1 cellular context compared by ENCODE assay signal in the genomic region with DNA sequence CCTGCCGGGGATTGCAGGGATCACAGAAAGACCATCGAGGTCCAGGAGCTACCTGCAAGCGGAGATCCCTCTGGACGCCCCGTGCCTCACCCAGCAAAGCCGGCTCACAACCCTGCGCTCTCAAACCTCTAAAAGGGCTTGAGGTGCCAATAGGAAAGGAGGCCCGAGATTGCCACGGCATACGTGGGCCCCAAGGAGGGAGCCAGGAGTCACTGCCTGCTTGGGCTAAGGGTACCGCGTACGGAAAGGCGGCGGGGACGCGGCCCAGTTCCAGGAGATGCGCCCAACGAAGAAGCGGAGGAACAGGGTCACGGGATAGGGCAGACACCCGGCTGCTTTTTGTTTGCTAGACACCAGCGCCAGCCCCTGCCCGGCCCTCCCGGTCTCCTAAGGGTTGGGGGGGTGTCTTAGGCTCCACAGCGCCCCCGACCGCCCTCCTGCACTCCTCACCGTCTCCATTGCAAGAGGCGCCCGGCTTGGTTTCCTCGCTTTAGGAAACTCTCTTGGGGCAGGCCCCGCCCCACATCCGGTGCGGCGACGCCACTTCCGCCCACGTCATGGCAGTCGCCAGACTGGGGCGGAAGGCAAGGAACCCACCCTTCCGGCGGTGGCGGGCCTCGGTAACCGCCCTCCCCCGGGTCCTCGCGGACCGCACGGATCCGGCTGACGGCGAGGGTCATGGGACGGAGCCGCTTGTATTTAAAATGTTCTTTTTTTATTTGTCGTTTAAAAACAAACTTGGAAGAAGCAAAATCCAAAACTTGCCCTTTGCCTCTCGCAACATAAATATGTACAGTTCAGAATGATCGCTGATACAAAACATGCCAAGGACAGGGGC.
A peak's percentile ranks its signal among the peaks of the same experiment; 100 is the strongest.
TF ChIP-seq lines count a peak whose summit lies in the region.

TSS of gene PRKAG1 (minus strand) at position 495 of the 838 bp plus-strand sequence. CDS start at position 459, 36 bp downstream.

TF ChIP-seq in HepG2, 621 proteins besides CTCF, POLR2A, EP300 and RAD21 (continued from another document and continues in another):
- peak; percentile 70 for TF ChIP-seq SNAPC4 (CRISPR knock-in tag; IDR thresholded peaks at IDR 0.05)
- TF ChIP-seq SIX1 (CRISPR knock-in tag; IDR thresholded peaks at IDR 0.05; ENCODE audit: borderline replicate concordance): no peak
- peak; percentile 62; the same call in 1 of the 2 replicates for TF ChIP-seq CBFB (CRISPR knock-in tag; IDR thresholded peaks at IDR 0.05)
- TF ChIP-seq, protein P1, sequence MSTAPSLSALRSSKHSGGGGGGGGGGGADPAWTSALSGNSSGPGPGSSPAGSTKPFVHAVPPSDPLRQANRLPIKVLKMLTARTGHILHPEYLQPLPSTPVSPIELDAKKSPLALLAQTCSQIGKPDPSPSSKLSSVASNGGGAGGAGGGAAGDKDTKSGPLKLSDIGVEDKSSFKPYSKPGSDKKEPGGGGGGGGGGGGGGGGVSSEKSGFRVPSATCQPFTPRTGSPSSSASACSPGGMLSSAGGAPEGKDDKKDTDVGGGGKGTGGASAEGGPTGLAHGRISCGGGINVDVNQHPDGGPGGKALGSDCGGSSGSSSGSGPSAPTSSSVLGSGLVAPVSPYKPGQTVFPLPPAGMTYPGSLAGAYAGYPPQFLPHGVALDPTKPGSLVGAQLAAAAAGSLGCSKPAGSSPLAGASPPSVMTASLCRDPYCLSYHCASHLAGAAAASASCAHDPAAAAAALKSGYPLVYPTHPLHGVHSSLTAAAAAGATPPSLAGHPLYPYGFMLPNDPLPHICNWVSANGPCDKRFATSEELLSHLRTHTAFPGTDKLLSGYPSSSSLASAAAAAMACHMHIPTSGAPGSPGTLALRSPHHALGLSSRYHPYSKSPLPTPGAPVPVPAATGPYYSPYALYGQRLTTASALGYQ (CRISPR knock-in tag; IDR thresholded peaks at IDR 0.05): peak; percentile 41; the same call in 1 of the 2 replicates
- peak; percentile 79; the same call in 1 of the 2 replicates for TF ChIP-seq TAF1 (CRISPR knock-in tag; IDR thresholded peaks at IDR 0.05)
- TF ChIP-seq, protein P2, sequence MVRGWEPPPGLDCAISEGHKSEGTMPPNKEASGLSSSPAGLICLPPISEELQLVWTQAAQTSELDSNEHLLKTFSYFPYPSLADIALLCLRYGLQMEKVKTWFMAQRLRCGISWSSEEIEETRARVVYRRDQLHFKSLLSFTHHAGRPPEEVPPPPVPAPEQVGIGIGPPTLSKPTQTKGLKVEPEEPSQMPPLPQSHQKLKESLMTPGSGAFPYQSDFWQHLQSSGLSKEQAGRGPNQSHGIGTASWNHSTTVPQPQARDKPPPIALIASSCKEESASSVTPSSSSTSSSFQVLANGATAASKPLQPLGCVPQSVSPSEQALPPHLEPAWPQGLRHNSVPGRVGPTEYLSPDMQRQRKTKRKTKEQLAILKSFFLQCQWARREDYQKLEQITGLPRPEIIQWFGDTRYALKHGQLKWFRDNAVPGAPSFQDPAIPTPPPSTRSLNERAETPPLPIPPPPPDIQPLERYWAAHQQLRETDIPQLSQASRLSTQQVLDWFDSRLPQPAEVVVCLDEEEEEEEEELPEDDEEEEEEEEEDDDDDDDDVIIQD (CRISPR knock-in tag; IDR thresholded peaks at IDR 0.05; ENCODE audit: low read depth): no peak
- no peak for TF ChIP-seq ZNF3 (CRISPR knock-in tag; IDR thresholded peaks at IDR 0.05)
- TF ChIP-seq PHF20 (CRISPR knock-in tag; IDR thresholded peaks at IDR 0.05): peak; percentile 88
- no peak for TF ChIP-seq KIAA2018 (CRISPR knock-in tag; IDR thresholded peaks at IDR 0.05; ENCODE audit: borderline replicate concordance)
- peak; percentile 63 for TF ChIP-seq XRCC5 (optimal IDR thresholded peaks at IDR 0.05; ENCODE audit: low read length)
- TF ChIP-seq ELF1 (CRISPR knock-in tag; IDR thresholded peaks at IDR 0.05): peak; percentile 90
- TF ChIP-seq KDM3A (CRISPR knock-in tag; IDR thresholded peaks at IDR 0.05; ENCODE audit: low read depth): peak; percentile 38; the same call in 1 of the 2 replicates
- no peak for TF ChIP-seq ZNF251 (CRISPR knock-in tag; IDR thresholded peaks at IDR 0.05)
- no peak; the same call in 1 of the 2 replicates for TF ChIP-seq ZNF878 (CRISPR knock-in tag; IDR thresholded peaks at IDR 0.05)
- peak; percentile 89; the same call in 1 of the 2 replicates for TF ChIP-seq YEATS2 (CRISPR knock-in tag; IDR thresholded peaks at IDR 0.05; ENCODE audit: borderline replicate concordance)
- 0 out of 2 replicates have a peak, but pooled peaks have one; percentile 81 for TF ChIP-seq ZNF253 (CRISPR knock-in tag; IDR thresholded peaks at IDR 0.05; ENCODE audit: borderline replicate concordance)
- TF ChIP-seq MAZ (IDR thresholded peaks at IDR 0.05; ENCODE audit: borderline replicate concordance, low read depth, low read length): no peak
- TF ChIP-seq MAZ (CRISPR knock-in tag; IDR thresholded peaks at IDR 0.05; ENCODE audit: low read depth): peak; percentile 61
- peak; percentile 99 for TF ChIP-seq ZNF740 (CRISPR knock-in tag; IDR thresholded peaks at IDR 0.05)
- TF ChIP-seq ZNF414 (CRISPR knock-in tag; IDR thresholded peaks at IDR 0.05): no peak
- TF ChIP-seq NR3C1 (CRISPR knock-in tag; IDR thresholded peaks at IDR 0.05): no peak
- TF ChIP-seq ASH2L (IDR thresholded peaks at IDR 0.05; ENCODE audit: insufficient read length, low read depth, low read length): peak; percentile 76
- no peak for TF ChIP-seq ZFP82 (CRISPR knock-in tag; IDR thresholded peaks at IDR 0.05; ENCODE audit: borderline replicate concordance)
- peak; percentile 34 for TF ChIP-seq FOSL2 (CRISPR knock-in tag; IDR thresholded peaks at IDR 0.05)
- peak; percentile 76 for TF ChIP-seq SP2 (CRISPR knock-in tag; IDR thresholded peaks at IDR 0.05)
- TF ChIP-seq, protein P3, sequence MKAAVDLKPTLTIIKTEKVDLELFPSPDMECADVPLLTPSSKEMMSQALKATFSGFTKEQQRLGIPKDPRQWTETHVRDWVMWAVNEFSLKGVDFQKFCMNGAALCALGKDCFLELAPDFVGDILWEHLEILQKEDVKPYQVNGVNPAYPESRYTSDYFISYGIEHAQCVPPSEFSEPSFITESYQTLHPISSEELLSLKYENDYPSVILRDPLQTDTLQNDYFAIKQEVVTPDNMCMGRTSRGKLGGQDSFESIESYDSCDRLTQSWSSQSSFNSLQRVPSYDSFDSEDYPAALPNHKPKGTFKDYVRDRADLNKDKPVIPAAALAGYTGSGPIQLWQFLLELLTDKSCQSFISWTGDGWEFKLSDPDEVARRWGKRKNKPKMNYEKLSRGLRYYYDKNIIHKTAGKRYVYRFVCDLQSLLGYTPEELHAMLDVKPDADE (CRISPR knock-in tag; IDR thresholded peaks at IDR 0.05): no peak
- TF ChIP-seq FOXO1 (CRISPR knock-in tag; IDR thresholded peaks at IDR 0.05): no peak
- TF ChIP-seq, protein P4, sequence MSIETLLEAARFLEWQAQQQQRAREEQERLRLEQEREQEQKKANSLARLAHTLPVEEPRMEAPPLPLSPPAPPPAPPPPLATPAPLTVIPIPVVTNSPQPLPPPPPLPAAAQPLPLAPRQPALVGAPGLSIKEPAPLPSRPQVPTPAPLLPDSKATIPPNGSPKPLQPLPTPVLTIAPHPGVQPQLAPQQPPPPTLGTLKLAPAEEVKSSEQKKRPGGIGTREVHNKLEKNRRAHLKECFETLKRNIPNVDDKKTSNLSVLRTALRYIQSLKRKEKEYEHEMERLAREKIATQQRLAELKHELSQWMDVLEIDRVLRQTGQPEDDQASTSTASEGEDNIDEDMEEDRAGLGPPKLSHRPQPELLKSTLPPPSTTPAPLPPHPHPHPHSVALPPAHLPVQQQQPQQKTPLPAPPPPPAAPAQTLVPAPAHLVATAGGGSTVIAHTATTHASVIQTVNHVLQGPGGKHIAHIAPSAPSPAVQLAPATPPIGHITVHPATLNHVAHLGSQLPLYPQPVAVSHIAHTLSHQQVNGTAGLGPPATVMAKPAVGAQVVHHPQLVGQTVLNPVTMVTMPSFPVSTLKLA (IDR thresholded peaks at IDR 0.05): no peak
- TF ChIP-seq ZFP36 (IDR thresholded peaks at IDR 0.05; ENCODE audit: borderline replicate concordance, low read depth, low read length, partially characterized antibody): no peak
- no peak; the same call in 1 of the 2 replicates for TF ChIP-seq PHF21A (CRISPR knock-in tag; IDR thresholded peaks at IDR 0.05)
- no peak for TF ChIP-seq TRIM24 (CRISPR knock-in tag; IDR thresholded peaks at IDR 0.05)
- TF ChIP-seq GATA4 (IDR thresholded peaks at IDR 0.05; ENCODE audit: borderline replicate concordance, low read depth): 0 out of 2 replicates have a peak, but pooled peaks have one; percentile 18
- peak; percentile 92 for TF ChIP-seq GTF2F1 (IDR thresholded peaks at IDR 0.05; ENCODE audit: low read length)
